In genomic region chr14:61110683-61111082, GRCh38 we compare ENCODE assay signal across 11 cellular contexts.
"Had no signal": no experiment of that assay in that cellular context is flagged by ENCODE, and none has a peak within 500 bp of the region (broad histone marks: within the 10 kb centered on the region; RNA-seq: fewer than 3 reads in every experiment).

No MANE protein-coding gene starts in this region.

- H3K27ac ChIP-seq: parathyroid adenoma, transverse colon had no signal

- H3K27ac Mint-ChIP-seq: activated CD4-positive, alpha-beta T cell treated with anti-CD3 and anti-CD28 coated beads, Interleukin-2, amount 10 ng/mL, durations not matched to agents 24 days and 14 days; activated naive CD4-positive, alpha-beta T cell treated with anti-CD3 and anti-CD28 coated beads, Interleukin-2, amount 10 ng/mL, durations not matched to agents 7 days and 5 days; stimulated activated naive B cell treated with anti-CD40 and anti-IgM and Interleukin-4, amounts not matched to agents 10 μg/mL and 1 μg/mL and 100 μg/mL, for 72 hours; T-helper 17 cell; WTC11 had no signal

- H3K27me3 Mint-ChIP-seq: activated CD4-positive, alpha-beta T cell treated with anti-CD3 and anti-CD28 coated beads, Interleukin-2, amount 10 ng/mL, durations not matched to agents 24 days and 14 days had no signal

- H3K9me3 ChIP-seq: transverse colon had no signal

- H3K4me1 ChIP-seq: parathyroid adenoma, transverse colon had no signal

- H3K79me2 ChIP-seq: parathyroid adenoma had no signal

- ATAC-seq: stimulated activated naive B cell treated with anti-CD40 and anti-IgM and Interleukin-4, amounts not matched to agents 10 μg/mL and 1 μg/mL and 100 μg/mL, for 72 hours; T-helper 17 cell; WTC11 had no signal

- H3K4me1 Mint-ChIP-seq: activated naive CD4-positive, alpha-beta T cell treated with anti-CD3 and anti-CD28 coated beads, Interleukin-2, amount 10 ng/mL, durations not matched to agents 7 days and 5 days; stimulated activated naive B cell treated with anti-CD40 and anti-IgM and Interleukin-4, amounts not matched to agents 10 μg/mL and 1 μg/mL and 100 μg/mL, for 72 hours had no signal

- H3K27me3 ChIP-seq: dorsolateral prefrontal cortex, transverse colon had no signal

- H3K9ac ChIP-seq: parathyroid adenoma had no signal

- H3K36me3 Mint-ChIP-seq: activated naive CD4-positive, alpha-beta T cell treated with anti-CD3 and anti-CD28 coated beads, Interleukin-2, amount 10 ng/mL, durations not matched to agents 7 days and 5 days had no signal

- H3K4me3 ChIP-seq: dorsolateral prefrontal cortex, heart right ventricle, transverse colon had no signal

- DNase-seq: activated CD4-positive, alpha-beta T cell treated with anti-CD3 and anti-CD28 coated beads, Interleukin-2, amount 10 ng/mL, durations not matched to agents 24 days and 14 days; activated naive CD4-positive, alpha-beta T cell treated with anti-CD3 and anti-CD28 coated beads, Interleukin-2, amount 10 ng/mL, durations not matched to agents 7 days and 5 days; dorsolateral prefrontal cortex; foreskin melanocyte; heart right ventricle; small intestine; stimulated activated naive B cell treated with anti-CD40 and anti-IgM and Interleukin-4, amounts not matched to agents 10 μg/mL and 1 μg/mL and 100 μg/mL, for 72 hours; T-helper 17 cell; transverse colon had no signal

- H2AFZ ChIP-seq: parathyroid adenoma had no signal

- H3K36me3 ChIP-seq: heart right ventricle, transverse colon had no signal

- H3K4me3 Mint-ChIP-seq: activated CD4-positive, alpha-beta T cell treated with anti-CD3 and anti-CD28 coated beads, Interleukin-2, amount 10 ng/mL, durations not matched to agents 24 days and 14 days; activated naive CD4-positive, alpha-beta T cell treated with anti-CD3 and anti-CD28 coated beads, Interleukin-2, amount 10 ng/mL, durations not matched to agents 7 days and 5 days; stimulated activated naive B cell treated with anti-CD40 and anti-IgM and Interleukin-4, amounts not matched to agents 10 μg/mL and 1 μg/mL and 100 μg/mL, for 72 hours; T-helper 17 cell; WTC11 had no signal
